27 cellular contexts compared by ENCODE assay signal in the genomic region with DNA sequence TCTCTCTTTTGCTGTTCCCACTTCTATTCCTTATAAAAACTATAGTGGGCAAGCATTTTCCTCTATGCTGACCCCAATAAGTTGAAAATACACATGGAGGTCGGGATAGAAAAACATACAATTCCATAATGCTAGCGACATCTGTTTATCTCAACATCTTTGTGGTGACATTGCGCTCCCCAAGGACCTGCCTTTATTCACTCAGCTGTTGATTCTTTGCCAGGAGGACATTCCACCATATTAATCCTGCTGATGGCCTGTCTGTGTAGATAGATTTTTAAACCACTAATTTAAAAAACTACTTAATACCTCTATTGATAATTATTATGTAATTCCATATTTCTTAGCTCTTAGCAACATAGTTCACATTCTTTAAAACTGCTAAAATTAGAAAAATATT.
"Had no signal": no experiment of that assay in that cellular context is flagged by ENCODE, and none has a peak within 500 bp of the region (broad histone marks: within the 10 kb centered on the region; RNA-seq: fewer than 3 reads in every experiment).

No MANE protein-coding gene starts in this region.

- H3K27me3 ChIP-seq: esophagus squamous epithelium, left lung, neutrophil, right atrium auricular region, stomach, thyroid gland, vagina had no signal

- DNase-seq: effector memory CD8-positive, alpha-beta T cell; erythroblast; esophagus squamous epithelium; foreskin melanocyte; glutamatergic neuron; heart right ventricle; hippocampal formation; left cardiac atrium; left lung; mucosa of descending colon; naive B cell; stimulated activated CD4-positive, alpha-beta T cell treated with anti-CD3 and anti-CD28 coated beads, Interleukin-2, amount 100 ng/mL, for 24 hours; stimulated activated CD4-positive, alpha-beta T cell treated with anti-CD3 and anti-CD28 coated beads, Interleukin-4, amount 100 ng/mL, for 24 hours; stimulated activated naive CD4-positive, alpha-beta T cell treated with Interleukin-2 at 50 U/mL for 16 hours; stomach; thyroid gland; trophoblast cell had no signal

- H3K36me3 Mint-ChIP-seq: mesothelial cell of epicardium; naive B cell; natural killer cell treated with Interleukin-12 subunit alpha and Interleukin-12 subunit beta and Interleukin-15 and Interleukin-18, amount 100 ng/mL, for 72 hours; stimulated activated effector memory CD8-positive, alpha-beta T cell treated with anti-CD3 and anti-CD28 coated beads, Interleukin-12 subunit alpha, Interleukin-12 subunit beta, amount 100 ng/mL, for 72 hours had no signal

- H3K27ac Mint-ChIP-seq: effector memory CD8-positive, alpha-beta T cell; mesothelial cell of epicardium; naive B cell; natural killer cell treated with Interleukin-12 subunit alpha and Interleukin-12 subunit beta and Interleukin-15 and Interleukin-18, amount 100 ng/mL, for 72 hours; progenitor cell of endocrine pancreas; stimulated activated effector memory CD8-positive, alpha-beta T cell treated with anti-CD3 and anti-CD28 coated beads, Interleukin-12 subunit alpha, Interleukin-12 subunit beta, amount 100 ng/mL, for 72 hours had no signal

- H3K36me3 ChIP-seq: esophagus squamous epithelium, heart right ventricle, left lung, neutrophil, right atrium auricular region, stomach, thyroid gland, vagina had no signal

- H3K4me1 Mint-ChIP-seq: naive B cell; stimulated activated effector memory CD8-positive, alpha-beta T cell treated with anti-CD3 and anti-CD28 coated beads, Interleukin-12 subunit alpha, Interleukin-12 subunit beta, amount 100 ng/mL, for 72 hours had no signal

- H3K9me3 Mint-ChIP-seq: mesothelial cell of epicardium; natural killer cell treated with Interleukin-12 subunit alpha and Interleukin-12 subunit beta and Interleukin-15 and Interleukin-18, amount 100 ng/mL, for 72 hours had no signal

- H3K27me3 Mint-ChIP-seq: effector memory CD8-positive, alpha-beta T cell; natural killer cell treated with Interleukin-12 subunit alpha and Interleukin-12 subunit beta and Interleukin-15 and Interleukin-18, amount 100 ng/mL, for 72 hours; progenitor cell of endocrine pancreas had no signal

- ATAC-seq: effector memory CD8-positive, alpha-beta T cell; heart right ventricle; left cardiac atrium; left lung; mucosa of descending colon; natural killer cell treated with Interleukin-12 subunit alpha and Interleukin-12 subunit beta and Interleukin-15 and Interleukin-18, amount 100 ng/mL, for 72 hours; sciatic nerve had no signal

- H3K4me3 ChIP-seq: esophagus squamous epithelium, heart right ventricle, left lung, mucosa of descending colon, right atrium auricular region, stomach, thyroid gland, vagina had no signal

- H3K4me3 Mint-ChIP-seq: effector memory CD8-positive, alpha-beta T cell; mesothelial cell of epicardium; naive B cell; natural killer cell treated with Interleukin-12 subunit alpha and Interleukin-12 subunit beta and Interleukin-15 and Interleukin-18, amount 100 ng/mL, for 72 hours; neural crest cell; stimulated activated effector memory CD8-positive, alpha-beta T cell treated with anti-CD3 and anti-CD28 coated beads, Interleukin-12 subunit alpha, Interleukin-12 subunit beta, amount 100 ng/mL, for 72 hours had no signal

- H3K27ac ChIP-seq: esophagus squamous epithelium, heart right ventricle, left lung, neutrophil, parathyroid adenoma, right atrium auricular region, stomach, thyroid gland, vagina had no signal
